In the genomic region with DNA sequence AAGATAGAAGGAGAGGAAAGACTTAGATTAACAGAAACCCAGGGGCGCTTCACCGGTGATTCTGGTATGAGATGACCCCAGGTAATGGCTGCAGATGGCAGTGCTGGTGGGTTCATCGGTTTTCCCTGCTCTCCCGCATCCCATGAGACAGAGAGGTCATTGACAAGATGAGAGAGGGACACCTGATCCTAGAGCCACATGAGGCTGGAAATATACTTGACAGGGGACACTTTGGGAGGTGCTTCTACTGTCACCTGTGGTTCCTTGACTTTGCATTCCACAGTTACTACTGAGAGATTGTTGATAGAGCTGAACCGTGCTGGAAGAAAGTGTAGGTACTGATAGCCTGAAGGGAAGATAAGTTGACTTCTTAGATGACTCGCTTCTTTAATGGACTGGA, we compare ENCODE assay signal across 34 cellular contexts.
A peak's percentile ranks its signal among the peaks of the same experiment; 100 is the strongest.
DNase-seq lines count a peak whose midpoint lies in the region; TF ChIP-seq lines count a peak whose summit lies in the region.
"Had no signal": no experiment of that assay in that cellular context is flagged by ENCODE, and none has a peak within 500 bp of the region (broad histone marks: within the 10 kb centered on the region; RNA-seq: fewer than 3 reads in every experiment).

No MANE protein-coding gene starts in this region.

- no peak overlapping the region for H2BK15ac ChIP-seq in H9 (ENCODE audit: low read depth, low read length)

- H3K9me3 Mint-ChIP-seq in H9 (peaks cover 0 to 9% of the 10 kb centered on the region in 2 experiments; a peak in 4 of 5 replicates), osteocyte (ENCODE audit: unreplicated experiment) (no peaks in the 10 kb centered on the region), immature natural killer cell (peaks cover 0 to 1% (median 0%) of the 10 kb centered on the region in 6 donors)
- H3K9me3 Mint-ChIP-seq: CD4-positive, alpha-beta T cell had no signal

- H3K14ac ChIP-seq in H9 (ENCODE audit: insufficient read depth, low read length): no peak overlapping the region

- no peak overlapping the region for H2BK20ac ChIP-seq in H9 (ENCODE audit: low read depth, low read length, poor library complexity, severe bottlenecking)

- peaks cover 3 to 8% of the 10 kb centered on the region in 2 experiments; a peak in 3 of 4 replicates for H3K4me1 Mint-ChIP-seq in H9
- H3K4me1 Mint-ChIP-seq in osteocyte (ENCODE audit: unreplicated experiment): no peaks in the 10 kb centered on the region
- H3K4me1 Mint-ChIP-seq in immature natural killer cell: no peaks in the 10 kb centered on the region
- H3K4me1 Mint-ChIP-seq: CD14-positive monocyte; CD4-positive, alpha-beta memory T cell; CD4-positive, CD25-positive, alpha-beta regulatory T cell; CD8-positive, alpha-beta memory T cell had no signal

- no peaks in the 10 kb centered on the region for H3K79me1 ChIP-seq in H9 (ENCODE audit: insufficient read depth, low read depth, low read length, poor library complexity, severe bottlenecking)

- H3K79me2 ChIP-seq in H9 (ENCODE audit: insufficient read depth, low read length): no peaks in the 10 kb centered on the region

- intact Hi-C loops in esophagus muscularis mucosa (cut with DNase I): no loop called here

- H3T11ph ChIP-seq in H9 (ENCODE audit: low read length): no peak overlapping the region

- H3K27ac ChIP-seq in BLaER1 (no peak overlapping the region), H9 (ENCODE audit: insufficient read length, low read depth, low read length) (no peak overlapping the region), esophagus muscularis mucosa (replicated peaks in 1 of 4) (no peak overlapping the region)
- H3K27ac ChIP-seq: 22Rv1, A549, C4-2B had no signal

- TF ChIP-seq CTCF in H9 (conservative IDR thresholded peaks at IDR 0.05): no peak
- no peak for TF ChIP-seq CTCF in esophagus muscularis mucosa (IDR thresholded peaks at IDR 0.05)
- no peak for TF ChIP-seq CTCF in osteocyte (IDR thresholded peaks at IDR 0.05)

- H3K27ac Mint-ChIP-seq in H9 (peak overlapping the region in 2 of 3 experiments; percentile 46 to 72; a peak in 3 of 7 replicates), osteocyte (ENCODE audit: unreplicated experiment) (no peak overlapping the region), immature natural killer cell (no peak overlapping the region)
- H3K27ac Mint-ChIP-seq: B cell; CD4-positive, alpha-beta memory T cell; CD4-positive, alpha-beta T cell; CD4-positive, CD25-positive, alpha-beta regulatory T cell; CD8-positive, alpha-beta T cell had no signal

- TF ChIP-seq EP300 in esophagus muscularis mucosa (IDR thresholded peaks at IDR 0.05): no peak

- H4K20me1 ChIP-seq in BLaER1: no peaks in the 10 kb centered on the region
- H4K20me1 ChIP-seq in H9 (ENCODE audit: control insufficient read depth, insufficient read depth, insufficient read length): no peaks in the 10 kb centered on the region
- H4K20me1 ChIP-seq: BLaER1 treated with 17β-estradiol and CSF1 and Interleukin-3, amounts not matched to agents 10 nM and 100 nM had no signal

- no peaks in the 10 kb centered on the region for H3K27me3 ChIP-seq in BLaER1
- H3K27me3 ChIP-seq in H9 (ENCODE audit: insufficient read depth, low read length): no peaks in the 10 kb centered on the region
- H3K27me3 ChIP-seq in esophagus muscularis mucosa: peaks cover 0 to 7% (median 0%) of the 10 kb centered on the region in 4 donors
- H3K27me3 ChIP-seq: BE2C; BLaER1 treated with 17β-estradiol and CSF1 and Interleukin-3, amounts not matched to agents 10 nM and 100 nM had no signal

- no CpG with 5 or more reads among the region's 6 CpGs for WGBS in H9 (ENCODE audit: extremely low coverage, insufficient read length, low lambda C conversion rate)
- 93% methylated on average over 5 of the region's 6 CpGs for WGBS in esophagus muscularis mucosa

- 0 out of 2 replicates have a peak overlapping the region, but pooled peaks have one; percentile 29 for H3K4me2 ChIP-seq in BLaER1
- H3K4me2 ChIP-seq in H9 (ENCODE audit: insufficient read depth, insufficient read length, low read length): no peak overlapping the region
- H3K4me2 ChIP-seq: A549 had no signal

- H3K4me1 ChIP-seq in BLaER1 (peaks cover 43% of the 10 kb centered on the region), H9 (ENCODE audit: insufficient read depth, low read length) (no peaks in the 10 kb centered on the region), esophagus muscularis mucosa (peaks cover 0 to 2% (median 0%) of the 10 kb centered on the region in 4 donors)
- H3K4me1 ChIP-seq: A549, BE2C, Caco-2 had no signal

- no peak overlapping the region for H2BK120ac ChIP-seq in H9 (ENCODE audit: low read depth, low read length, poor library complexity, severe bottlenecking)

- H2BK5ac ChIP-seq in H9 (ENCODE audit: insufficient read length, low read length): no peak overlapping the region

- H3K56ac ChIP-seq in H9 (ENCODE audit: insufficient read length, low read depth, low read length): no peak overlapping the region

- no peak for TF ChIP-seq POLR2A in esophagus muscularis mucosa (IDR thresholded peaks at IDR 0.05; ENCODE audit: low read depth)

- H3K4me3 Mint-ChIP-seq in H9: no peak overlapping the region
- no peak overlapping the region for H3K4me3 Mint-ChIP-seq in osteocyte (ENCODE audit: unreplicated experiment)
- no peak overlapping the region for H3K4me3 Mint-ChIP-seq in immature natural killer cell
- H3K4me3 Mint-ChIP-seq: B cell; CD14-positive monocyte; CD4-positive, alpha-beta memory T cell; CD4-positive, alpha-beta T cell; CD4-positive, CD25-positive, alpha-beta regulatory T cell; CD8-positive, alpha-beta memory T cell; CD8-positive, alpha-beta T cell had no signal

- no peak overlapping the region for H3K23ac ChIP-seq in H9 (ENCODE audit: insufficient read length, low read depth, low read length)

- no peak overlapping the region for H3K4ac ChIP-seq in H9 (ENCODE audit: low read depth, low read length)

- H2AK5ac ChIP-seq in H9 (ENCODE audit: insufficient read length, low read length): no peak overlapping the region

- no peak overlapping the region for H4K91ac ChIP-seq in H9 (ENCODE audit: insufficient read length, low read depth, low read length)

- H3K36me3 Mint-ChIP-seq in H9 (ENCODE audit: insufficient read depth in 1 of 3, low read depth in 3 of 3) (peaks cover 32 to 45% (median 40%) of the 10 kb centered on the region in 3 experiments), osteocyte (ENCODE audit: unreplicated experiment) (no peaks in the 10 kb centered on the region), immature natural killer cell (no peaks in the 10 kb centered on the region)
- H3K36me3 Mint-ChIP-seq: CD14-positive monocyte; CD4-positive, alpha-beta memory T cell; CD4-positive, CD25-positive, alpha-beta regulatory T cell; CD8-positive, alpha-beta memory T cell; CD8-positive, alpha-beta T cell had no signal

- no peak overlapping the region for H3K4me3 ChIP-seq in BLaER1
- no peak overlapping the region for H3K4me3 ChIP-seq in esophagus muscularis mucosa
- H3K4me3 ChIP-seq: A549; BLaER1 treated with 17β-estradiol and CSF1 and Interleukin-3, amounts not matched to agents 10 nM and 100 nM had no signal

- DNase-seq in H9 (no peak), esophagus muscularis mucosa (ENCODE audit: extremely low spot score) (peak; percentile 66), osteocyte (ENCODE audit: extremely low spot score, unreplicated experiment) (peak; percentile 42), islet precursor cell (no peak), amygdala (lab: John Stamatoyannopoulos, UW) (no peak), immature natural killer cell (no peak), kidney glomerular epithelial cell (lab: John Stamatoyannopoulos, UW) (no peak)
- DNase-seq: 8988T; ACHN; AML-193; BE2C; C1 segment of cervical spinal cord; Caco-2; Calu3; CD4-positive, alpha-beta memory T cell; CD4-positive, alpha-beta T cell; CD4-positive, CD25-positive, alpha-beta regulatory T cell; CD8-positive, alpha-beta memory T cell; CD8-positive, alpha-beta T cell; COR-L47; DMS 273 treated with DMSO at 0.1 percent for 48 hours; DMS153; DMS53; DMS79; DMS79 treated with DMSO at 0.1 percent for 48 hours; DND-41; EL had no signal

- H2BK12ac ChIP-seq in H9 (ENCODE audit: insufficient read length, low read depth, low read length): no peak overlapping the region

- H4K5ac ChIP-seq in H9 (ENCODE audit: insufficient read length, low read depth, low read length): no peak overlapping the region

- no peaks in the 10 kb centered on the region for H3K23me2 ChIP-seq in H9 (ENCODE audit: insufficient read length, low read depth, low read length, poor library complexity, severe bottlenecking)

- no peaks in the 10 kb centered on the region; the same call in 1 of the 2 replicates for H3K27me3 Mint-ChIP-seq in H9 (ENCODE audit: low read depth)
- no peaks in the 10 kb centered on the region for H3K27me3 Mint-ChIP-seq in osteocyte (ENCODE audit: unreplicated experiment)
- H3K27me3 Mint-ChIP-seq in immature natural killer cell (ENCODE audit: low read depth in 3 of 3): peaks cover 4 to 7% (median 5%) of the 10 kb centered on the region in 3 donors
- H3K27me3 Mint-ChIP-seq: CD4-positive, alpha-beta T cell had no signal

- H3K18ac ChIP-seq in H9 (ENCODE audit: insufficient read length, low read depth, low read length): no peak overlapping the region

- H3K36me3 ChIP-seq in BLaER1 (no peaks in the 10 kb centered on the region), esophagus muscularis mucosa (no peaks in the 10 kb centered on the region)
- H3K36me3 ChIP-seq: BE2C; BLaER1 treated with 17β-estradiol and CSF1 and Interleukin-3, amounts not matched to agents 10 nM and 100 nM had no signal

- H3K9ac ChIP-seq in BLaER1 (no peak overlapping the region), H9 (ENCODE audit: extremely low read depth, insufficient read length, low read length) (no peak overlapping the region)
- H3K9ac ChIP-seq: BLaER1 treated with 17β-estradiol and CSF1 and Interleukin-3, amounts not matched to agents 10 nM and 100 nM had no signal

- no peak overlapping the region for H4K8ac ChIP-seq in H9 (replicated peaks; ENCODE audit: insufficient read length, low read depth, low read length)

- H2AFZ ChIP-seq in H9 (ENCODE audit: low read length): no peak overlapping the region

- peaks cover 7% of the 10 kb centered on the region; the same call in 1 of the 2 replicates for H3K9me3 ChIP-seq in BLaER1
- H3K9me3 ChIP-seq in H9 (ENCODE audit: control insufficient read depth, low read depth, low read length): no peaks in the 10 kb centered on the region
- peaks cover 0 to 16% (median 7%) of the 10 kb centered on the region in 4 donors for H3K9me3 ChIP-seq in esophagus muscularis mucosa
- H3K9me3 ChIP-seq: A549, BE2C had no signal

Comparison
In these comparisons a context has a peak if more than half of its experiments do, and no peak if none do; other contexts are left out.
1. DNase-seq: peak in esophagus muscularis mucosa (single experiment) and osteocyte (single experiment); none in H9 (single experiment), islet precursor cell (single experiment), amygdala (0 of 56), immature natural killer cell (0 of 3) and kidney glomerular epithelial cell (single experiment).
2. H3K27ac Mint-ChIP-seq: peak in H9 (2 of 3); none in osteocyte (single experiment) and immature natural killer cell (0 of 6).